In genomic region chr15:44153352-44153751, GRCh38 we compare ENCODE assay signal across 23 cellular contexts. TPM values are rescaled to one million over a fixed set of nuclear protein-coding genes. Genes with fewer than 3 reads are reported as not detected.
"Had no signal": no experiment of that assay in that cellular context is flagged by ENCODE, and none has a peak within 500 bp of the region (broad histone marks: within the 10 kb centered on the region; RNA-seq: fewer than 3 reads in every experiment).

No MANE protein-coding gene starts in this region.

- H3K4me3 ChIP-seq: SJCRH30 had no signal

- H3K36me3 ChIP-seq: SJCRH30 had no signal

- FAIRE-seq: HTR-8/SVneo had no signal

- H3K9me3 ChIP-seq: SJCRH30 had no signal

- H3K27ac ChIP-seq: HL-60, SJCRH30 had no signal

- H3K27me3 ChIP-seq: SJCRH30 had no signal

- DNase-seq: KBM-7, MV-4-11, NCI-H1092, NCI-H1105 treated with DMSO at 0.1 percent for 48 hours, NCI-H1417 treated with DMSO at 0.1 percent for 48 hours, NCI-H146, NCI-H1694 treated with DMSO at 0.1 percent for 48 hours, NCI-H1930, NCI-H2081, NCI-H2107, NCI-H2227 treated with DMSO at 0.1 percent for 48 hours, NCI-H524, NCI-H526 treated with DMSO at 0.1 percent for 48 hours, NCI-H774, PC-3, SHP77 treated with DMSO at 0.1 percent for 48 hours, SJCRH30 had no signal

- ATAC-seq: Panc1, PC-3, Right ventricle myocardium inferior, SK-N-SH treated with all-trans-retinoic acid at 6 μM for 48 hours had no signal

RNA-seq across cellular contexts. Expression of gene FRMD5, which starts 41.7 kb away (rescaled TPM):
- total RNA-seq: NCI-H460 had no signal
